8 cellular contexts compared by ENCODE assay signal in the genomic region with DNA sequence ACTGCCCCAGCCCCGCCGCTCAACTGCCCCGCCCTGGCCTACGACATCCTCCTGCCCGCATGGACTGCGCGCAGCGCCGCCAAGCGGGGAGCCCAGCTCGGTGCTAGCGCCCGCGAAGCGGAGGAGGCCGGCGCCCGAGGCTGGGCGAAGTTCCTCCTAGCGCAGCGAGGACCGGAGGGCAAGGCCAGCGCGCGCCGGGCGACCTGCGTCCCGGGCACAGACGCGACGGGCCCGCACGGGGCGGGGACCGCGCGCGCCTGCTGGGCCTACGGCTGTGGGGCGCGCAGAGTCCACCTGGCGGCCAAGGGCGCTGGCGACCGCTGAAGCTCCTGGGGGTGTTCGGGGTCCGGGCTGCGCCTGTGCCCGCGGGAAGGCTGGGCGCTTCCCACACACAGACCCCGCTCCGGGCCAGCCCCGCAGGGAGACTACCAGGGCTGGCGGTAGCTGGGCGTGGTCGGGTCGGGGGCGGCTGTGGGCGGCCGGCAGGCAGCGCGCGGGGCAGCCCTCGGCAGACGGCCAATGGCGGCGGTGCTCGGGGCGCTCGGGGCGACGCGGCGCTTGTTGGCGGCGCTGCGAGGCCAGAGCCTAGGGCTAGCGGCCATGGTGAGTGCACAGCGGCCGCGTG. TPM values are rescaled to one million over a fixed set of nuclear protein-coding genes. Genes with fewer than 3 reads are reported as not detected.
DNase-seq lines count a peak whose midpoint lies in the region; ATAC-seq and TF ChIP-seq lines count a peak whose summit lies in the region.

A gene (plus strand): TSS at position 511 of the 625 bp plus-strand sequence. CDS start 9 bp downstream, at position 520.

- H3K14ac ChIP-seq in H9 (ENCODE audit: insufficient read depth, low read length) = peak within 1 kb of the TSS; percentile 90

- TF ChIP-seq CTCF in H9 (conservative IDR thresholded peaks at IDR 0.05) (peak; percentile 92), neural cell (IDR thresholded peaks at IDR 0.05; ENCODE audit: poor library complexity, severe bottlenecking) (peak; percentile 96)

- H4K20me1 ChIP-seq in H9 (ENCODE audit: control insufficient read depth, insufficient read depth, insufficient read length) (no peaks in the 10 kb centered on the region), neural cell (ENCODE audit: insufficient read depth) (no peaks in the 10 kb centered on the region)

- no peak within 1 kb of the TSS for H2BK12ac ChIP-seq in H9 (ENCODE audit: insufficient read length, low read depth, low read length)

- H2BK5ac ChIP-seq in H9 (ENCODE audit: insufficient read length, low read length) = peak within 1 kb of the TSS; percentile 1

- TF ChIP-seq EP300 in neural cell (conservative IDR thresholded peaks at IDR 0.05; ENCODE audit: poor library complexity, severe bottlenecking) = peak; percentile 43

- no peak within 1 kb of the TSS; the same call in 1 of the 2 replicates for H3K4ac ChIP-seq in H9 (ENCODE audit: low read depth, low read length)

- H3T11ph ChIP-seq in H9 (ENCODE audit: low read length) = no peak within 1 kb of the TSS

- peaks cover 0 to 13% (median 0%) of the 10 kb centered on the region in 3 experiments; a peak in 2 of 7 replicates for H3K36me3 Mint-ChIP-seq in H9 (ENCODE audit: insufficient read depth in 1 of 3, low read depth in 3 of 3)

- DNase-seq in GF-D8 (lab: John Stamatoyannopoulos, UW) = peak; percentile 62
- peak; percentile 92 for DNase-seq in H9
- DNase-seq in M059J (ENCODE audit: low read depth) = peak; percentile 90
- peak; percentile 88 for DNase-seq in activated T-helper 9 cell treated with anti-CD3 and anti-CD28 coated beads, Interleukin-2, amount 50 U/mL, for 16 hours (ENCODE audit: low read depth)
- DNase-seq in fibroblast of the conjunctiva (ENCODE audit: low read depth) = peak; percentile 86
- DNase-seq in stimulated activated naive CD8-positive, alpha-beta T cell treated with anti-CD3 and anti-CD28 coated beads, Interleukin-15, amount 100 ng/mL, for 72 hours = peak; percentile 98

- H4K91ac ChIP-seq in H9 (ENCODE audit: insufficient read length, low read depth, low read length) = no peak within 1 kb of the TSS

- no peaks in the 10 kb centered on the region for H3K9me3 ChIP-seq in H9 (ENCODE audit: control insufficient read depth, low read depth, low read length)
- H3K9me3 ChIP-seq in neural cell (ENCODE audit: low read length) = no peaks in the 10 kb centered on the region

- H3K56ac ChIP-seq in H9 (ENCODE audit: insufficient read length, low read depth, low read length) = no peak within 1 kb of the TSS

- H3K18ac ChIP-seq in H9 (ENCODE audit: insufficient read length, low read depth, low read length) = peak within 1 kb of the TSS; percentile 94

- H3K27ac Mint-ChIP-seq in H9 = peak within 1 kb of the TSS; percentile 91 to 99 (median 97)
- peak within 1 kb of the TSS; percentile 98 to 99 for H3K27ac Mint-ChIP-seq in stimulated activated naive CD8-positive, alpha-beta T cell treated with anti-CD3 and anti-CD28 coated beads, Interleukin-15, amount 100 ng/mL, for 72 hours

- H4K5ac ChIP-seq in H9 (ENCODE audit: insufficient read length, low read depth, low read length) = no peak within 1 kb of the TSS

- peak within 1 kb of the TSS; percentile 73 for H3K9ac ChIP-seq in H9 (ENCODE audit: extremely low read depth, insufficient read length, low read length)
- H3K9ac ChIP-seq in neural cell (ENCODE audit: low read length) = peak within 1 kb of the TSS; percentile 67

- H2AFZ ChIP-seq in H9 (ENCODE audit: low read length) (no peak within 1 kb of the TSS), neural cell (ENCODE audit: low read depth, low read length) (no peak within 1 kb of the TSS)

- no peaks in the 10 kb centered on the region for H3K79me1 ChIP-seq in H9 (ENCODE audit: insufficient read depth, low read depth, low read length, poor library complexity, severe bottlenecking)

- peaks cover 5 to 8% of the 10 kb centered on the region in 2 experiments for H3K4me1 Mint-ChIP-seq in H9
- H3K4me1 Mint-ChIP-seq in stimulated activated naive CD8-positive, alpha-beta T cell treated with anti-CD3 and anti-CD28 coated beads, Interleukin-15, amount 100 ng/mL, for 72 hours = peaks cover 24% of the 10 kb centered on the region

- no peak within 1 kb of the TSS for H2BK15ac ChIP-seq in H9 (ENCODE audit: low read depth, low read length)

- H3K27ac ChIP-seq in H9 (ENCODE audit: insufficient read length, low read depth, low read length) (no peak within 1 kb of the TSS), neural cell (ENCODE audit: low read length) (peak within 1 kb of the TSS; percentile 56)

- no peaks in the 10 kb centered on the region for H3K79me2 ChIP-seq in H9 (ENCODE audit: insufficient read depth, low read length)
- H3K79me2 ChIP-seq in neural cell (replicated peaks; ENCODE audit: insufficient read depth, low read length) = no peaks in the 10 kb centered on the region

- no peaks in the 10 kb centered on the region for H3K23me2 ChIP-seq in H9 (ENCODE audit: insufficient read length, low read depth, low read length, poor library complexity, severe bottlenecking)

- H3K9me2 ChIP-seq in neural cell (ENCODE audit: insufficient read depth, low read length) = no peaks in the 10 kb centered on the region

- no peak within 1 kb of the TSS for H2BK120ac ChIP-seq in H9 (ENCODE audit: low read depth, low read length, poor library complexity, severe bottlenecking)

- H3K4me2 ChIP-seq in H9 (ENCODE audit: insufficient read depth, insufficient read length, low read length) (peak within 1 kb of the TSS; percentile 46), neural cell (ENCODE audit: low read length) (peak within 1 kb of the TSS; percentile 63)

- H3F3A ChIP-seq in neural cell (ENCODE audit: insufficient read depth, low read length, poor library complexity, severe bottlenecking) = peaks cover 4% of the 10 kb centered on the region

- H3K4me1 ChIP-seq in H9 (ENCODE audit: insufficient read depth, low read length) = 0 out of 2 replicates have a peak, but pooled peaks cover 3% of the 10 kb centered on the region

- H3K23ac ChIP-seq in H9 (ENCODE audit: insufficient read length, low read depth, low read length) = no peak within 1 kb of the TSS

- no CpG with 5 or more reads among the region's 83 CpGs for WGBS in H9 (ENCODE audit: extremely low coverage, insufficient read length, low lambda C conversion rate)

- H3K27me3 Mint-ChIP-seq in H9 (ENCODE audit: low read depth) = no peaks in the 10 kb centered on the region
- no peaks in the 10 kb centered on the region for H3K27me3 Mint-ChIP-seq in stimulated activated naive CD8-positive, alpha-beta T cell treated with anti-CD3 and anti-CD28 coated beads, Interleukin-15, amount 100 ng/mL, for 72 hours

- H3K36me3 ChIP-seq in neural cell (ENCODE audit: insufficient read depth, low read length) = no peaks in the 10 kb centered on the region

- H2AK5ac ChIP-seq in H9 (ENCODE audit: insufficient read length, low read length) = no peak within 1 kb of the TSS

- peak within 1 kb of the TSS; percentile 91 for H3K4me3 ChIP-seq in neural cell (ENCODE audit: low read length)

- no peak within 1 kb of the TSS for H2BK20ac ChIP-seq in H9 (ENCODE audit: low read depth, low read length, poor library complexity, severe bottlenecking)

- H3K9me3 Mint-ChIP-seq in H9 = no peaks in the 10 kb centered on the region
- H3K9me3 Mint-ChIP-seq in stimulated activated naive CD8-positive, alpha-beta T cell treated with anti-CD3 and anti-CD28 coated beads, Interleukin-15, amount 100 ng/mL, for 72 hours = no peaks in the 10 kb centered on the region

- H3K27me3 ChIP-seq in H9 (ENCODE audit: insufficient read depth, low read length) = no peaks in the 10 kb centered on the region
- H3K27me3 ChIP-seq in neural cell (ENCODE audit: insufficient read depth, low read depth, low read length) = no peaks in the 10 kb centered on the region

- TF ChIP-seq POLR2A in Raji (IDR thresholded peaks at IDR 0.05; ENCODE audit: insufficient read depth, low read depth, low read length) = peak; percentile 57

- ATAC-seq in stimulated activated naive CD8-positive, alpha-beta T cell treated with anti-CD3 and anti-CD28 coated beads, Interleukin-15, amount 100 ng/mL, for 72 hours = peak; percentile 91

- TF ChIP-seq RAD21 in neural cell (conservative IDR thresholded peaks at IDR 0.05) = peak; percentile 63

- no peak within 1 kb of the TSS for H4K8ac ChIP-seq in H9 (replicated peaks; ENCODE audit: insufficient read length, low read depth, low read length)

- peak within 1 kb of the TSS; percentile 90 to 91 for H3K4me3 Mint-ChIP-seq in H9
- H3K4me3 Mint-ChIP-seq in stimulated activated naive CD8-positive, alpha-beta T cell treated with anti-CD3 and anti-CD28 coated beads, Interleukin-15, amount 100 ng/mL, for 72 hours = peak within 1 kb of the TSS; percentile 97

TF ChIP-seq in neural cell, 6 proteins besides CTCF, POLR2A, EP300 and RAD21 (continues in another document):
- TF ChIP-seq SMC3 (conservative IDR thresholded peaks at IDR 0.05; ENCODE audit: poor library complexity) (peak; percentile 69), EZH2 (IDR thresholded peaks at IDR 0.05; ENCODE audit: borderline replicate concordance, insufficient read depth, low read length, poor library complexity, severe bottlenecking) (no peak)
- TF ChIP-seq, protein P1, sequence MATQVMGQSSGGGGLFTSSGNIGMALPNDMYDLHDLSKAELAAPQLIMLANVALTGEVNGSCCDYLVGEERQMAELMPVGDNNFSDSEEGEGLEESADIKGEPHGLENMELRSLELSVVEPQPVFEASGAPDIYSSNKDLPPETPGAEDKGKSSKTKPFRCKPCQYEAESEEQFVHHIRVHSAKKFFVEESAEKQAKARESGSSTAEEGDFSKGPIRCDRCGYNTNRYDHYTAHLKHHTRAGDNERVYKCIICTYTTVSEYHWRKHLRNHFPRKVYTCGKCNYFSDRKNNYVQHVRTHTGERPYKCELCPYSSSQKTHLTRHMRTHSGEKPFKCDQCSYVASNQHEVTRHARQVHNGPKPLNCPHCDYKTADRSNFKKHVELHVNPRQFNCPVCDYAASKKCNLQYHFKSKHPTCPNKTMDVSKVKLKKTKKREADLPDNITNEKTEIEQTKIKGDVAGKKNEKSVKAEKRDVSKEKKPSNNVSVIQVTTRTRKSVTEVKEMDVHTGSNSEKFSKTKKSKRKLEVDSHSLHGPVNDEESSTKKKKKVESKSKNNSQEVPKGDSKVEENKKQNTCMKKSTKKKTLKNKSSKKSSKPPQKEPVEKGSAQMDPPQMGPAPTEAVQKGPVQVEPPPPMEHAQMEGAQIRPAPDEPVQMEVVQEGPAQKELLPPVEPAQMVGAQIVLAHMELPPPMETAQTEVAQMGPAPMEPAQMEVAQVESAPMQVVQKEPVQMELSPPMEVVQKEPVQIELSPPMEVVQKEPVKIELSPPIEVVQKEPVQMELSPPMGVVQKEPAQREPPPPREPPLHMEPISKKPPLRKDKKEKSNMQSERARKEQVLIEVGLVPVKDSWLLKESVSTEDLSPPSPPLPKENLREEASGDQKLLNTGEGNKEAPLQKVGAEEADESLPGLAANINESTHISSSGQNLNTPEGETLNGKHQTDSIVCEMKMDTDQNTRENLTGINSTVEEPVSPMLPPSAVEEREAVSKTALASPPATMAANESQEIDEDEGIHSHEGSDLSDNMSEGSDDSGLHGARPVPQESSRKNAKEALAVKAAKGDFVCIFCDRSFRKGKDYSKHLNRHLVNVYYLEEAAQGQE (IDR thresholded peaks at IDR 0.05; ENCODE audit: borderline replicate concordance) = no peak

RNA-seq across cellular contexts. Expression of the gene that starts here (rescaled TPM):
- 11.0 and 11.9 TPM in 2 replicates for total RNA-seq in H9 (2021)
- 2.8 and 6.0 TPM in 2 replicates for total RNA-seq in M059J (2014; rRNA removed; shearing (Covaris generic))
- 4.7 and 6.0 TPM in 2 replicates for polyA plus RNA-seq in neural cell
- 5.4 and 8.0 TPM in 2 replicates for polyA minus RNA-seq in neural cell
